Comparison of ENCODE assay signal across 7 cellular contexts in the genomic region with DNA sequence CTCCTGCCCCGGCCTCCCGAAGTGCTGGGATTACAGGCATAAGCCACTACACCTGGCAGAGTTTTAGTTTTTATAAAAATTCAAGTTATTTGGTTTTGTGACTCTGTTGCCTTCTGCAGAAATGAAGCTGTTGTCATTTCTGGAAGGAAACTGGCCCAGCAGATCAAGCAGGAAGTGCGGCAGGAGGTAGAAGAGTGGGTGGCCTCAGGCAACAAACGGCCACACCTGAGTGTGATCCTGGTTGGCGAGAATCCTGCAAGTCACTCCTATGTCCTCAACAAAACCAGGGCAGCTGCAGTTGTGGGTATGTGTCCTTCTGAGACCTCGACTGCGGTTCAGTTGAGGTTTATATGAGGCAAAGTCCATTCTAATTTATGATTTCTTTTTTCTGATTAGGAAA. TPM values are rescaled to one million over a fixed set of nuclear protein-coding genes. Genes with fewer than 3 reads are reported as not detected.
A peak's percentile ranks its signal among the peaks of the same experiment; 100 is the strongest.
DNase-seq lines count a peak whose midpoint lies in the region; ATAC-seq and TF ChIP-seq lines count a peak whose summit lies in the region.

No MANE protein-coding gene starts in this region.

- H3K36me3 ChIP-seq in Loucy (ENCODE audit: insufficient read depth, low read length) (peaks cover 33% of the 10 kb centered on the region), breast epithelium (no peaks in the 10 kb centered on the region), BE2C (peaks cover 68% of the 10 kb centered on the region)

- TF ChIP-seq CTCF in Loucy (conservative IDR thresholded peaks at IDR 0.05; ENCODE audit: low read length): no peak
- no peak for TF ChIP-seq CTCF in breast epithelium (IDR thresholded peaks at IDR 0.05)
- no peak for TF ChIP-seq CTCF in BE2C (IDR thresholded peaks at IDR 0.05; ENCODE audit: low read depth, low read length)

- H3K9me3 ChIP-seq in Loucy (ENCODE audit: insufficient read depth, low read depth, low read length) (no peaks in the 10 kb centered on the region), breast epithelium (no peaks in the 10 kb centered on the region), BE2C (no peaks in the 10 kb centered on the region)

- H3K9me2 ChIP-seq in Loucy (replicated peaks; ENCODE audit: low read depth, low read length): no peaks in the 10 kb centered on the region

- H3K79me2 ChIP-seq in Loucy (ENCODE audit: insufficient read depth, low read length): peaks cover 95% of the 10 kb centered on the region

- peaks cover 14% of the 10 kb centered on the region for H3F3A ChIP-seq in Loucy (ENCODE audit: low read depth)

- H3K27ac ChIP-seq in breast epithelium: peak overlapping the region; percentile 77 to 85

- peak overlapping the region; percentile 94 for H3K4me2 ChIP-seq in Loucy (ENCODE audit: low read depth, low read length, poor library complexity, severe bottlenecking)

- H3K9ac ChIP-seq in Loucy (ENCODE audit: low read depth, low read length, poor library complexity, severe bottlenecking): peak overlapping the region; percentile 40

- DNase-seq in breast epithelium (ENCODE audit: low spot score in 2 of 2) (peak; percentile 80 to 86), renal cortical epithelial cell (ENCODE audit: low read depth) (peak; percentile 43), NCI-H446 treated with DMSO at 0.1 percent for 48 hours (lab: John Stamatoyannopoulos, UW) (no peak), BE2C (no peak)

- H3K4me3 ChIP-seq in Loucy (ENCODE audit: low read length, poor library complexity, severe bottlenecking) (peak overlapping the region; percentile 70), breast epithelium (peak overlapping the region in 1 of 3 donors; percentile 15), BE2C (ENCODE audit: low read depth, low read length) (no peak overlapping the region)

- intact Hi-C loops in breast epithelium (cut with DNase I; ENCODE audit: low total_unique reads): no loop called here

- H3K27me3 ChIP-seq in Loucy (ENCODE audit: insufficient read depth, low read length, poor library complexity, severe bottlenecking) (no peaks in the 10 kb centered on the region), breast epithelium (no peaks in the 10 kb centered on the region), BE2C (no peaks in the 10 kb centered on the region)

- peak; percentile 30 for ATAC-seq in GM19452 (IDR thresholded peaks at IDR 0.05; ENCODE audit: unreplicated experiment)
- no peak for ATAC-seq in HG03025 (IDR thresholded peaks at IDR 0.05; ENCODE audit: low FRiP score, unreplicated experiment)

- TF ChIP-seq POLR2A in breast epithelium (IDR thresholded peaks at IDR 0.05): no peak

- peaks cover 64% of the 10 kb centered on the region for H3K4me1 ChIP-seq in Loucy (ENCODE audit: insufficient read depth, low read length, poor library complexity, severe bottlenecking)
- peaks cover 10 to 16% of the 10 kb centered on the region in 2 donors for H3K4me1 ChIP-seq in breast epithelium
- H3K4me1 ChIP-seq in BE2C: no peaks in the 10 kb centered on the region

- H2AFZ ChIP-seq in Loucy (ENCODE audit: low read length): no peak overlapping the region

- peaks cover 81% of the 10 kb centered on the region for H4K20me1 ChIP-seq in Loucy (ENCODE audit: insufficient read depth, low read length, poor library complexity, severe bottlenecking)

RNA-seq across cellular contexts. Expression of a gene that starts 7.2 kb away (rescaled TPM):
- total RNA-seq in breast epithelium: 100 to 1,000 TPM in 1 of 3 donors, 10 to 100 TPM in 2; 41.6 to 100 (median 56.7) TPM
- 66.7 and 119 TPM in 2 replicates for total RNA-seq in renal cortical epithelial cell
- polyA plus RNA-seq in BE2C (2012; ENCODE audit: insufficient read depth, insufficient read length, low read depth): 155 TPM

RNA-seq across cellular contexts. Expression of a gene that starts 26.9 kb away (rescaled TPM):
- total RNA-seq in breast epithelium (100 to 1,000 TPM in 1 of 3 donors, 10 to 100 TPM in 2; 87.8 to 107 (median 98.4) TPM), renal cortical epithelial cell (147 and 189 TPM in 2 replicates)
- 5.9 TPM for polyA plus RNA-seq in BE2C (2012; ENCODE audit: insufficient read depth, insufficient read length, low read depth)

RNA-seq across cellular contexts. Expression of a gene that starts 57.9 kb away (rescaled TPM):
- total RNA-seq in breast epithelium: 10 to 100 TPM; 27.1 to 42.6 (median 30.2) TPM
- 24.3 and 56.1 TPM in 2 replicates for total RNA-seq in renal cortical epithelial cell
- polyA plus RNA-seq in BE2C (2012; ENCODE audit: insufficient read depth, insufficient read length, low read depth): 50.6 TPM

Comparison
In these comparisons a context has a peak if more than half of its experiments do, and no peak if none do; other contexts are left out.
1. DNase-seq: peak in breast epithelium (2 of 2) and renal cortical epithelial cell (single experiment); none in NCI-H446 treated with DMSO at 0.1 percent for 48 hours (single experiment) and BE2C (single experiment).